In genomic region chr7:6643915-6644625, GRCh38 we compare ENCODE assay signal across 13 cellular contexts. TPM values are rescaled to one million over a fixed set of nuclear protein-coding genes. Genes with fewer than 3 reads are reported as not detected.
DNase-seq lines count a peak whose midpoint lies in the region; ATAC-seq lines count a peak whose summit lies in the region.
"Had no signal": no experiment of that assay in that cellular context is flagged by ENCODE, and none has a peak within 500 bp of the region (broad histone marks: within the 10 kb centered on the region; RNA-seq: fewer than 3 reads in every experiment).

No MANE protein-coding gene starts in this region.

- H3K27me3 Mint-ChIP-seq in T-helper 17 cell = no peaks in the 10 kb centered on the region
- no peaks in the 10 kb centered on the region for H3K27me3 Mint-ChIP-seq in natural killer cell treated with Interleukin-12 subunit alpha and Interleukin-12 subunit beta and Interleukin-15 and Interleukin-18, amount 100 ng/mL, for 72 hours

- H3K9me3 ChIP-seq in T-helper 17 cell (ENCODE audit: control insufficient read depth, low read length, poor library complexity, severe bottlenecking) = no peaks in the 10 kb centered on the region

- H3K9me3 Mint-ChIP-seq in natural killer cell treated with Interleukin-12 subunit alpha and Interleukin-12 subunit beta and Interleukin-15 and Interleukin-18, amount 100 ng/mL, for 72 hours = no peaks in the 10 kb centered on the region
- H3K9me3 Mint-ChIP-seq: CD8-positive, alpha-beta T cell had no signal

- H3K4me3 Mint-ChIP-seq in T-helper 17 cell = no peak overlapping the region
- no peak overlapping the region for H3K4me3 Mint-ChIP-seq in natural killer cell treated with Interleukin-12 subunit alpha and Interleukin-12 subunit beta and Interleukin-15 and Interleukin-18, amount 100 ng/mL, for 72 hours
- H3K4me3 Mint-ChIP-seq: CD8-positive, alpha-beta T cell had no signal

- H3K4me1 Mint-ChIP-seq in T-helper 17 cell = peaks cover 17% of the 10 kb centered on the region
- peaks cover 16 to 17% of the 10 kb centered on the region in 2 donors for H3K4me1 Mint-ChIP-seq in natural killer cell treated with Interleukin-12 subunit alpha and Interleukin-12 subunit beta and Interleukin-15 and Interleukin-18, amount 100 ng/mL, for 72 hours (ENCODE audit: low read depth in 2 of 2)

- ATAC-seq in Right ventricle myocardium inferior (no peak), left cardiac atrium (no peak), T-helper 17 cell (no peak), HG03520 (IDR thresholded peaks at IDR 0.05; ENCODE audit: unreplicated experiment) (no peak)
- ATAC-seq in natural killer cell treated with Interleukin-12 subunit alpha and Interleukin-12 subunit beta and Interleukin-15 and Interleukin-18, amount 100 ng/mL, for 72 hours = no peak
- ATAC-seq: CD8-positive, alpha-beta T cell had no signal

- intact Hi-C loops in Right ventricle myocardium inferior (cut with DNase I) (no loop called here), left cardiac atrium (cut with DNase I) (no loop called here)

- DNase-seq in Right ventricle myocardium inferior (ENCODE audit: missing footprints) = peak; percentile 44
- no peak for DNase-seq in left cardiac atrium
- no peak for DNase-seq in T-helper 17 cell
- peak; percentile 61 for DNase-seq in cerebellum (ENCODE audit: low spot score)
- no peak for DNase-seq in natural killer cell treated with Interleukin-12 subunit alpha and Interleukin-12 subunit beta and Interleukin-15 and Interleukin-18, amount 100 ng/mL, for 72 hours (ENCODE audit: low spot score)
- DNase-seq in KG1 (lab: John Stamatoyannopoulos, UW) = no peak
- DNase-seq: 8988T; Calu3; CD8-positive, alpha-beta T cell; DMS79 treated with DMSO at 0.1 percent for 48 hours; GM23248; HCEC 1CT had no signal

- H3K36me3 Mint-ChIP-seq in T-helper 17 cell (ENCODE audit: low read depth) = no peaks in the 10 kb centered on the region
- H3K36me3 Mint-ChIP-seq in natural killer cell treated with Interleukin-12 subunit alpha and Interleukin-12 subunit beta and Interleukin-15 and Interleukin-18, amount 100 ng/mL, for 72 hours = peaks cover 4% of the 10 kb centered on the region

- peak overlapping the region; percentile 9 for H3K27ac Mint-ChIP-seq in T-helper 17 cell
- no peak overlapping the region for H3K27ac Mint-ChIP-seq in natural killer cell treated with Interleukin-12 subunit alpha and Interleukin-12 subunit beta and Interleukin-15 and Interleukin-18, amount 100 ng/mL, for 72 hours
- H3K27ac Mint-ChIP-seq: CD8-positive, alpha-beta T cell had no signal

RNA-seq across cellular contexts. Expression of gene ZNF316, which starts 7.0 kb away (rescaled TPM):
- total RNA-seq in Right ventricle myocardium inferior = 16.5 TPM
- 10 to 100 TPM; 16.7 to 18.3 TPM for total RNA-seq in left cardiac atrium
- total RNA-seq in T-helper 17 cell = 10 to 100 TPM; 37.1 to 39.9 TPM
- total RNA-seq in cerebellum = 20.6 TPM
- 10 to 100 TPM; 28.3 to 39.8 TPM for total RNA-seq in natural killer cell treated with Interleukin-12 subunit alpha and Interleukin-12 subunit beta and Interleukin-15 and Interleukin-18, amount 100 ng/mL, for 72 hours

RNA-seq across cellular contexts. Expression of gene ZNF853, which starts 28.7 kb away (rescaled TPM):
- 10.3 TPM for total RNA-seq in Right ventricle myocardium inferior
- 10 to 100 TPM; 12.6 to 12.8 TPM for total RNA-seq in left cardiac atrium
- 1 to 10 TPM in 1 of 2 donors, under 1 TPM in 1; 0.85 to 1.1 TPM for total RNA-seq in T-helper 17 cell
- 10.4 TPM for total RNA-seq in cerebellum
- 1 to 10 TPM in 1 of 2 donors, under 1 TPM in 1; 0.56 to 1.0 TPM for total RNA-seq in natural killer cell treated with Interleukin-12 subunit alpha and Interleukin-12 subunit beta and Interleukin-15 and Interleukin-18, amount 100 ng/mL, for 72 hours

RNA-seq across cellular contexts. Expression of gene INTS15, which starts 54.2 kb away (rescaled TPM):
- total RNA-seq in Right ventricle myocardium inferior (15.9 TPM), left cardiac atrium (10 to 100 TPM; 15.1 to 17.8 TPM), T-helper 17 cell (10 to 100 TPM; 50.5 to 50.7 TPM), cerebellum (18.6 TPM)
- total RNA-seq in natural killer cell treated with Interleukin-12 subunit alpha and Interleukin-12 subunit beta and Interleukin-15 and Interleukin-18, amount 100 ng/mL, for 72 hours = 10 to 100 TPM; 42.5 to 58.6 TPM

Comparison
In these comparisons a context has a peak if more than half of its experiments do, and no peak if none do; other contexts are left out.
1. DNase-seq: peak in Right ventricle myocardium inferior (single experiment) and cerebellum (single experiment); none in left cardiac atrium (single experiment), T-helper 17 cell (0 of 3), natural killer cell treated with Interleukin-12 subunit alpha and Interleukin-12 subunit beta and Interleukin-15 and Interleukin-18, amount 100 ng/mL, for 72 hours (single experiment) and KG1 (single experiment).